ENCODE assay signal across 8 cellular contexts in the genomic region with DNA sequence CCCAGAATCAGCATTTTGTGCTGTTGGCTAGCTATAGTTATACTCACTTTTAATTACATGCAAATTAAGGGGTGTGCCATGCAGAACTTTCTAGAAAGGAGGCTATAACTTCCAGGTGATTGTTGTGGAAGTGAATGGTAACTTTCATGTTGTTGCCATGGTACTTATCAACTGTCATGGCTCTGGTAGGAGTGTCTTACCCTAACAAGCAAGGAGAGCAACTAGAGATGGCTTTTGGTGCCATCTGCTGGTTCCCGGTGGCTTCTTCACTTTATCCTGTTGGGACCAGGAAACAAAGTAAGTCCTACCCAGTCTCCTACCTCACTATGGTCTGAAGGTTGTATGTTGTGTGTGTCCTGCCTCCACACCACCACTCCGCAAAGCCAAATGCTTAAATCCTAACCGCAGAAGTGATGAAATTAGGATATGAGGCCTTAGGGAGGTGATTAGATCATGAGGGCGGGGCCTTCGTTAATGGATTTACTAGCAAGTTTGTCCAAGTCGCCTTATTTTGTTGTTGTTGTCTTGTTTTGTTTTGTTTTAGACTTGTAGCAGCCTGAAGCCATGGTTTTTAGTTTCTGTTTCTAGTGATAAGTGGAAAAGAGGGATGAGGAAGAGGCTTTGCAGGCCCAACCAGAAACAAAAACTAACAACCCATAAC. TPM values are rescaled to one million over a fixed set of nuclear protein-coding genes. Genes with fewer than 3 reads are reported as not detected.
DNase-seq lines count a peak whose midpoint lies in the region; ATAC-seq and TF ChIP-seq lines count a peak whose summit lies in the region.

No MANE protein-coding gene starts in this region.

- peak; percentile 92 for TF ChIP-seq CTCF in AG10803 (conservative IDR thresholded peaks at IDR 0.05; ENCODE audit: low read length)
- peak; percentile 81 for TF ChIP-seq CTCF in fibroblast of villous mesenchyme (IDR thresholded peaks at IDR 0.05; ENCODE audit: insufficient read depth, low read depth, low read length)
- TF ChIP-seq CTCF in neutrophil (IDR thresholded peaks at IDR 0.05): peak; percentile 88

- no peaks in the 10 kb centered on the region for H3K36me3 ChIP-seq in neutrophil

- DNase-seq in AG10803 (ENCODE audit: low read depth): peak; percentile 87
- DNase-seq in NAMALWA (ENCODE audit: low spot score): peak; percentile 96
- peak; percentile 87 for DNase-seq in SIG-M5 treated with dmso at 0.1 percent for 504 hours (lab: John Stamatoyannopoulos, UW; ENCODE audit: unreplicated experiment)
- DNase-seq in activated effector memory CD4-positive, alpha-beta T cell treated with Interleukin-2 at 50 U/mL for 16 hours: peak; percentile 79
- DNase-seq in fibroblast of villous mesenchyme (ENCODE audit: low read depth): peak; percentile 94
- DNase-seq in superior temporal gyrus (ENCODE audit: extremely low spot score): peak; percentile 95

- peak overlapping the region; percentile 44 for H3K27ac ChIP-seq in neutrophil

- H3K4me1 ChIP-seq in neutrophil (ENCODE audit: control insufficient read depth in 1 of 2, insufficient read depth in 1 of 2, low read depth in 1 of 2, low read length in 1 of 2): peaks cover 21 to 31% of the 10 kb centered on the region in 2 experiments

- no peaks in the 10 kb centered on the region for H3K9me3 ChIP-seq in neutrophil

- H3K4me3 ChIP-seq in AG10803 (ENCODE audit: low read length) (no peak overlapping the region), fibroblast of villous mesenchyme (ENCODE audit: low read depth, low read length) (no peak overlapping the region), neutrophil (ENCODE audit: low read depth in 1 of 2, low read length in 1 of 2) (no peak overlapping the region)

- H3K27me3 ChIP-seq in neutrophil: no peaks in the 10 kb centered on the region

- ATAC-seq in GM19452 (IDR thresholded peaks at IDR 0.05; ENCODE audit: unreplicated experiment): peak; percentile 67

RNA-seq across cellular contexts. Expression of a gene that starts 22.6 kb away (rescaled TPM):
- total RNA-seq in fibroblast of villous mesenchyme: 21.6 and 26.7 TPM in 2 replicates

RNA-seq across cellular contexts. Expression of a gene that starts 27.7 kb away (rescaled TPM):
- total RNA-seq in fibroblast of villous mesenchyme: 7.7 and 10.8 TPM in 2 replicates

RNA-seq across cellular contexts. Expression of a gene that starts 31.5 kb away (rescaled TPM):
- total RNA-seq in fibroblast of villous mesenchyme: 126 and 197 TPM in 2 replicates

RNA-seq across cellular contexts. Expression of a gene that starts 38.9 kb away (rescaled TPM):
- 76.0 and 87.9 TPM in 2 replicates for total RNA-seq in fibroblast of villous mesenchyme
